In genomic region chr20:15814360-15814759, GRCh38 we compare ENCODE assay signal across 13 cellular contexts.
DNase-seq lines count a peak whose midpoint lies in the region; ATAC-seq and TF ChIP-seq lines count a peak whose summit lies in the region.
"Had no signal": no experiment of that assay in that cellular context is flagged by ENCODE, and none has a peak within 500 bp of the region (broad histone marks: within the 10 kb centered on the region; RNA-seq: fewer than 3 reads in every experiment).

No MANE protein-coding gene starts in this region.

- H3K9me3 Mint-ChIP-seq in type B pancreatic cell (peaks cover 6% of the 10 kb centered on the region), nephron progenitor cell (no peaks in the 10 kb centered on the region)
- H3K9me3 Mint-ChIP-seq in activated naive CD4-positive, alpha-beta T cell treated with anti-CD3 and anti-CD28 coated beads for 36 hours, result no peaks in the 10 kb centered on the region

- H3K4me1 Mint-ChIP-seq in type B pancreatic cell (ENCODE audit: unreplicated experiment) (peaks cover 11% of the 10 kb centered on the region), nephron progenitor cell (peaks cover 6% of the 10 kb centered on the region)
- no peaks in the 10 kb centered on the region for H3K4me1 Mint-ChIP-seq in activated naive CD4-positive, alpha-beta T cell treated with anti-CD3 and anti-CD28 coated beads for 36 hours (ENCODE audit: low read depth)
- H3K4me1 Mint-ChIP-seq: CD8-positive, alpha-beta memory T cell had no signal

- intact Hi-C loops in activated naive CD4-positive, alpha-beta T cell treated with anti-CD3 and anti-CD28 coated beads for 36 hours (cut with micrococcal nuclease), result no loop called here

- CTCF ChIA-PET in activated naive CD4-positive, alpha-beta T cell treated with anti-CD3 and anti-CD28 coated beads for 36 hours (lab: Charles Lee), result no interaction called here

- no peaks in the 10 kb centered on the region for H3K36me3 Mint-ChIP-seq in type B pancreatic cell
- H3K36me3 Mint-ChIP-seq in nephron progenitor cell (ENCODE audit: low read depth), result no peaks in the 10 kb centered on the region
- H3K36me3 Mint-ChIP-seq in activated naive CD4-positive, alpha-beta T cell treated with anti-CD3 and anti-CD28 coated beads for 36 hours (ENCODE audit: low read depth), result no peaks in the 10 kb centered on the region
- H3K36me3 Mint-ChIP-seq: CD8-positive, alpha-beta memory T cell had no signal

- DNase-seq in DMS53 (lab: John Stamatoyannopoulos, UW) (peak; percentile 6), DMS53 treated with DMSO at 0.1 percent for 48 hours (lab: John Stamatoyannopoulos, UW; ENCODE audit: unreplicated experiment) (no peak), left lobe of liver (ENCODE audit: low spot score) (no peak), mucosa of gallbladder (ENCODE audit: low spot score) (peak; percentile 11), type B pancreatic cell (ENCODE audit: extremely low spot score, unreplicated experiment) (no peak), nephron progenitor cell (no peak)
- no peak for DNase-seq in activated naive CD4-positive, alpha-beta T cell treated with anti-CD3 and anti-CD28 coated beads for 36 hours
- DNase-seq: Caco-2; CD8-positive, alpha-beta memory T cell; IMR-90 had no signal

- peak; percentile 94 for ATAC-seq in left lobe of liver
- ATAC-seq in HG02623 (IDR thresholded peaks at IDR 0.05; ENCODE audit: unreplicated experiment), result no peak
- ATAC-seq: GM12878, HCT116 had no signal

- no peak overlapping the region for H3K27ac Mint-ChIP-seq in type B pancreatic cell
- no peak overlapping the region for H3K27ac Mint-ChIP-seq in nephron progenitor cell
- no peak overlapping the region for H3K27ac Mint-ChIP-seq in activated naive CD4-positive, alpha-beta T cell treated with anti-CD3 and anti-CD28 coated beads for 36 hours
- H3K27ac Mint-ChIP-seq: CD8-positive, alpha-beta memory T cell had no signal

- H3K4me3 Mint-ChIP-seq in type B pancreatic cell, result peak overlapping the region; percentile 10
- no peak overlapping the region for H3K4me3 Mint-ChIP-seq in nephron progenitor cell
- no peak overlapping the region for H3K4me3 Mint-ChIP-seq in activated naive CD4-positive, alpha-beta T cell treated with anti-CD3 and anti-CD28 coated beads for 36 hours
- H3K4me3 Mint-ChIP-seq: CD8-positive, alpha-beta memory T cell had no signal

- H3K27me3 Mint-ChIP-seq in type B pancreatic cell (no peaks in the 10 kb centered on the region), nephron progenitor cell (ENCODE audit: low read depth, poor library complexity) (peaks cover 3% of the 10 kb centered on the region)
- no peaks in the 10 kb centered on the region for H3K27me3 Mint-ChIP-seq in activated naive CD4-positive, alpha-beta T cell treated with anti-CD3 and anti-CD28 coated beads for 36 hours (ENCODE audit: low read depth)

- no peak for TF ChIP-seq CTCF in type B pancreatic cell (conservative IDR thresholded peaks at IDR 0.05)
- TF ChIP-seq CTCF in nephron progenitor cell (IDR thresholded peaks at IDR 0.05), result no peak

Comparison
In these comparisons a context has a peak if more than half of its experiments do, and no peak if none do; other contexts are left out.
1. DNase-seq: peak in DMS53 (single experiment) and mucosa of gallbladder (single experiment); none in DMS53 treated with DMSO at 0.1 percent for 48 hours (single experiment), left lobe of liver (single experiment), type B pancreatic cell (single experiment), nephron progenitor cell (single experiment) and activated naive CD4-positive, alpha-beta T cell treated with anti-CD3 and anti-CD28 coated beads for 36 hours (single experiment).